8 cellular contexts compared by ENCODE assay signal in the genomic region with DNA sequence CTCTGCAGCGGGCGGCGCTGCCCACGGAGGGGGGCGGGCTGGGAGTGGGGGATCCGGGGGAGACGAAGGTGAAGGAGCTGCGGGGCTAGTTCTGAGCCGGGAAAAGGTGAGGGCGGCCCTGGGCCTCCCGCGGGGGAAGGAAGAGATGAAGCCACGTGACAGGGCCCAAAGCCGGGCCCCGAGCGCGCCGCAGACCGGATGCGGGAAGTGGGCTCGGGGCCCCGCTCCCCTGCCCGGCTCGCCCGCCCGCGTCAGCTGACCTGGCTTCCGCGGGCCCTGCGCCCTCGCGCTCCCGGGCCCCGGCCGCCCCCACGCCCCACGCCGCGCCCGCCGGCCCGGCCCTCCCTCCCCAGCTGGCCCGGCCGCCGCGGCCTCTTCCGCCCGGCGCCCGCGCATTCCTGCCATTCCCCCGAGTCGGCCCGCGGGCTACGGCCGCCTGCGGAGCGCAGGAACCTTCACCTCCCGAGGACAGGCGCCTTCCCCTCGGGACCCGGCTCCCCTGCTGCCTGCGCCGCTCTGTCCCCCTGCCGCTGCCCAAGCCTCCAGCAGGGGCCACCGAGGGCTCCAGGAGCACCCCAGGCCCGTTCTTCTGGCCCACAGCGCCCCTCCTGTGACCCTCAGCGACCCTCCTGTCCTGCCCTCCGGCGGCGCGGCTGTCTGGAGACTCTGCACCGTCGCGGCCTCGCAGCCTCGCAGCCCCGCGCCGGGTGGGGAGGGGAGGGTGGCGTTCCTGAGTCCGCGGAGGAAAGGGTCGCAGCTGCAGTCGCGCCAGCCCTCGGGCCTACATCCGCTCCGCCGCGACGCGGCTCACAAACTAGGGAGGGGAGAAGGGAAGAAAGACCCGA. TPM values are rescaled to one million over a fixed set of nuclear protein-coding genes. Genes with fewer than 3 reads are reported as not detected.
DNase-seq lines count a peak whose midpoint lies in the region; ATAC-seq and TF ChIP-seq lines count a peak whose summit lies in the region.

No MANE protein-coding gene starts in this region.

- peak overlapping the region; percentile 69 for H3K27ac ChIP-seq in OCI-LY7 (ENCODE audit: low read depth, low read length, poor library complexity, severe bottlenecking)
- H3K27ac ChIP-seq in naive thymus-derived CD4-positive, alpha-beta T cell (ENCODE audit: low read depth, low read length) = peak overlapping the region; percentile 91

- H3K4me3 ChIP-seq in AG04449 (ENCODE audit: low read depth, low read length) = peak overlapping the region; percentile 60
- peak overlapping the region; percentile 71 for H3K4me3 ChIP-seq in OCI-LY7 (ENCODE audit: low read depth, low read length, poor library complexity, severe bottlenecking)
- H3K4me3 ChIP-seq in fibroblast of mammary gland (ENCODE audit: control insufficient read depth, low read depth, low read length) = peak overlapping the region; percentile 40
- peak overlapping the region; percentile 54 for H3K4me3 ChIP-seq in naive thymus-derived CD4-positive, alpha-beta T cell (ENCODE audit: low read length)

- peaks cover 26 to 72% (median 60%) of the 10 kb centered on the region in 7 donors for H3K4me1 Mint-ChIP-seq in naive thymus-derived CD4-positive, alpha-beta T cell

- H3K27ac Mint-ChIP-seq in naive thymus-derived CD4-positive, alpha-beta T cell = peak overlapping the region; percentile 85 to 98 (median 95)

- ATAC-seq in GM18858 (IDR thresholded peaks at IDR 0.05; ENCODE audit: unreplicated experiment) (peak; percentile 40), HG03095 (IDR thresholded peaks at IDR 0.05; ENCODE audit: unreplicated experiment) (peak; percentile 52)
- ATAC-seq in naive thymus-derived CD4-positive, alpha-beta T cell = peak; percentile 88

- no peaks in the 10 kb centered on the region for H3K27me3 Mint-ChIP-seq in naive thymus-derived CD4-positive, alpha-beta T cell

- no peaks in the 10 kb centered on the region for H4K20me1 ChIP-seq in OCI-LY7 (ENCODE audit: insufficient read depth, low read length)

- H3K27me3 ChIP-seq in naive thymus-derived CD4-positive, alpha-beta T cell (ENCODE audit: control insufficient read depth in 2 of 2, insufficient read depth in 2 of 2, low read length in 2 of 2) = no peaks in the 10 kb centered on the region

- DNase-seq in AG04449 (ENCODE audit: low read depth, low spot score) = no peak
- DNase-seq in OCI-LY7 (ENCODE audit: low spot score) = peak; percentile 87
- DNase-seq in activated T-helper 1 cell treated with anti-CD3 and anti-CD28 coated beads, Interleukin-2, amount 50 U/mL, for 16 hours (ENCODE audit: low read depth in 1 of 2, low spot score in 1 of 2) = peak; percentile 45 to 68
- DNase-seq in fibroblast of mammary gland (ENCODE audit: low read depth) = peak; percentile 45
- DNase-seq in naive thymus-derived CD4-positive, alpha-beta T cell = peak; percentile 64 to 86 (median 80)
- DNase-seq in stimulated activated naive CD4-positive, alpha-beta T cell treated with Interleukin-2 at 50 U/mL for 16 hours (lab: John Stamatoyannopoulos, UW) = peak; percentile 71

- H3K4me1 ChIP-seq in OCI-LY7 (ENCODE audit: insufficient read depth, low read length, poor library complexity, severe bottlenecking) = peaks cover 41% of the 10 kb centered on the region
- peaks cover 20 to 30% of the 10 kb centered on the region in 2 donors for H3K4me1 ChIP-seq in naive thymus-derived CD4-positive, alpha-beta T cell (ENCODE audit: control insufficient read depth in 2 of 2, insufficient read depth in 2 of 2, low read length in 2 of 2)

- CTCF ChIA-PET in AG04449 (lab: Yijun Ruan, JAX) (interaction anchor here (0.6 to 1.8 kb wide), 3 partner anchors 9 to 151 kb away, joined by 3 to 5 read pairs (median 5); no protein-coding TSS in a partner anchor), OCI-LY7 (lab: Charles Lee; ENCODE audit: unreplicated experiment) (interaction anchor here (0.6 to 1.9 kb wide), 2 partner anchors 107 to 109 kb away, joined by 3 to 5 read pairs; partner anchors contain the start of gene WNK1)
- CTCF ChIA-PET in naive thymus-derived CD4-positive, alpha-beta T cell (lab: Charles Lee) = interaction anchor here (1.0 to 1.9 kb wide), 3 partner anchors 108 to 171 kb away, joined by 3 to 6 read pairs (median 3); partner anchors contain the start of gene WNK1

- H3K79me2 ChIP-seq in OCI-LY7 (ENCODE audit: insufficient read depth, low read depth, low read length) = no peaks in the 10 kb centered on the region

- H3K36me3 ChIP-seq in OCI-LY7 (ENCODE audit: insufficient read depth, low read length) = no peaks in the 10 kb centered on the region
- no peaks in the 10 kb centered on the region for H3K36me3 ChIP-seq in naive thymus-derived CD4-positive, alpha-beta T cell (ENCODE audit: control insufficient read depth in 2 of 3, insufficient read depth in 3 of 3, low read length in 3 of 3)

- H3K4me2 ChIP-seq in OCI-LY7 (ENCODE audit: low read length) = peak overlapping the region; percentile 77

- H3K9me3 Mint-ChIP-seq in naive thymus-derived CD4-positive, alpha-beta T cell = no peaks in the 10 kb centered on the region

- no TSS peak for BruUV-seq in OCI-LY7 (replicated peaks; lab: Mats Ljungman, UMichigan)

- intact Hi-C loops in OCI-LY7 (cut with micrococcal nuclease; ENCODE audit: unreplicated experiment) = loop anchor here (1.0 to 2.0 kb wide), 3 partner anchors 32 to 108 kb away; no protein-coding TSS in a partner anchor
- intact Hi-C loops in naive thymus-derived CD4-positive, alpha-beta T cell (cut with micrococcal nuclease) = loop anchor here (1.0 to 2.0 kb wide), 8 partner anchors 20 to 306 kb away; partner anchors contain the start of genes NINJ2 (in 1 of the 2) and RAD52 (in 1 of the 2)

- peak overlapping the region; percentile 70; the same call in 1 of the 2 replicates for H2AFZ ChIP-seq in OCI-LY7 (ENCODE audit: low read length)

- H3K4me3 Mint-ChIP-seq in naive thymus-derived CD4-positive, alpha-beta T cell = peak overlapping the region; percentile 78 to 92 (median 82)

- no peaks in the 10 kb centered on the region for H3K9me2 ChIP-seq in OCI-LY7 (ENCODE audit: insufficient read depth, low read length)

- peaks cover 0 to 13% (median 0%) of the 10 kb centered on the region in 5 donors for H3K36me3 Mint-ChIP-seq in naive thymus-derived CD4-positive, alpha-beta T cell

- TF ChIP-seq CTCF in AG04449 (IDR thresholded peaks at IDR 0.05; ENCODE audit: insufficient read depth, low read length, missing control alignments) (peak; percentile 44), OCI-LY7 (conservative IDR thresholded peaks at IDR 0.05; ENCODE audit: low read length) (peak; percentile 46), fibroblast of mammary gland (conservative IDR thresholded peaks at IDR 0.05; ENCODE audit: control insufficient read depth, insufficient read depth, low read depth, low read length) (no peak)

- H3K9me3 ChIP-seq in OCI-LY7 (ENCODE audit: low read length) = no peaks in the 10 kb centered on the region
- H3K9me3 ChIP-seq in naive thymus-derived CD4-positive, alpha-beta T cell (ENCODE audit: control insufficient read depth in 2 of 3, low read length in 3 of 3) = no peaks in the 10 kb centered on the region

- POLR2A ChIA-PET in AG04449 (lab: Yijun Ruan, JAX) = interaction anchor here (0.5 to 1.9 kb wide), 5 partner anchors 11 to 113 kb away, joined by 3 to 8 read pairs (median 3); partner anchors contain the start of gene WNK1
- POLR2A ChIA-PET in OCI-LY7 (lab: Charles Lee) = interaction anchor here (1.1 to 1.9 kb wide), 4 partner anchors 30 to 168 kb away, joined by 3 to 7 read pairs (median 4); no protein-coding TSS in a partner anchor
- POLR2A ChIA-PET in naive thymus-derived CD4-positive, alpha-beta T cell (lab: Charles Lee) = interaction anchor here (0.8 to 2.9 kb wide), 11 partner anchors 10 to 112 kb away, joined by 3 to 36 read pairs (median 4); partner anchors contain the start of gene WNK1

RNA-seq across cellular contexts. Expression of gene NINJ2, which starts 20.4 kb away (rescaled TPM):
- total RNA-seq in OCI-LY7 (2014; rRNA removed; shearing (Covaris generic)) = 0.79 and 0.82 TPM in 2 replicates
- total RNA-seq in OCI-LY7 (2022) = 3.5 and 4.4 TPM in 2 replicates
- 10 to 100 TPM in 1 of 5 experiments, 1 to 10 TPM in 3, under 1 TPM in 1; 0.84 to 11.2 (median 2.1) TPM for total RNA-seq in naive thymus-derived CD4-positive, alpha-beta T cell
- polyA plus RNA-seq in naive thymus-derived CD4-positive, alpha-beta T cell = 10 to 100 TPM in 1 of 2 donors, 1 to 10 TPM in 1; 8.8 to 10.0 TPM
